8 cellular contexts compared by ENCODE assay signal in genomic region chr9:137070201-137070905, GRCh38. TPM values are rescaled to one million over a fixed set of nuclear protein-coding genes. Genes with fewer than 3 reads are reported as not detected.
A peak's percentile ranks its signal among the peaks of the same experiment; 100 is the strongest.
DNase-seq lines count a peak whose midpoint lies in the region; FAIRE-seq and TF ChIP-seq lines count a peak whose summit lies in the region.

TSS of gene SAPCD2 (minus strand) at chr9:137070557. CDS start at chr9:137070460, 97 bp downstream.

- H3K14ac ChIP-seq in H1 (ENCODE audit: insufficient read length): no peak within 1 kb of the TSS

- peak within 1 kb of the TSS; percentile 90 for H4K8ac ChIP-seq in H1 (ENCODE audit: extremely low read depth, insufficient read depth, low read length)
- peak within 1 kb of the TSS; percentile 41 for H4K8ac ChIP-seq in mesendoderm (ENCODE audit: low read depth, low read length)

- TF ChIP-seq RAD21 in H1 (IDR thresholded peaks at IDR 0.05 in 1 of 2, conservative IDR thresholded peaks at IDR 0.05 in 1 of 2; ENCODE audit: low read depth in 2 of 2, low read length in 2 of 2): no peak

- peak within 1 kb of the TSS; percentile 59 to 86 (median 75) for H3K4me3 Mint-ChIP-seq in CD4-positive, alpha-beta memory T cell

- H2BK5ac ChIP-seq in H1 (ENCODE audit: low read depth, low read length) (peak within 1 kb of the TSS; percentile 44; the same call in 1 of the 2 replicates), mesendoderm (ENCODE audit: low read length) (no peak within 1 kb of the TSS)

- H4K5ac ChIP-seq in H1 (ENCODE audit: insufficient read length, low read depth, low read length) (peak within 1 kb of the TSS; percentile 39), mesendoderm (ENCODE audit: low read length) (no peak within 1 kb of the TSS)

- CTCF ChIA-PET in CD4-positive, alpha-beta memory T cell (lab: Charles Lee; ENCODE audit: partially characterized antibody): interaction anchor here (0.7 to 3.4 kb wide), 8 partner anchors 12 to 193 kb away, joined by 3 to 15 read pairs (median 4); partner anchors contain the start of genes MAN1B1 and NPDC1
- CTCF ChIA-PET in activated CD8-positive, alpha-beta memory T cell treated with anti-CD3 and anti-CD28 coated beads for 36 hours (lab: Charles Lee): interaction anchor here (0.7 to 9.6 kb wide), 10 partner anchors 15 to 393 kb away, joined by 3 to 120 read pairs (median 11); partner anchors contain the start of genes MAN1B1 and NPDC1
- CTCF ChIA-PET in H1 (lab: Charles Lee; ENCODE audit: partially characterized antibody): interaction anchor here (0.6 to 13.5 kb wide), 21 partner anchors 7 to 313 kb away, joined by 3 to 291 read pairs (median 5); partner anchors contain the start of genes ABCA2, ENTPD2, FUT7 and MAN1B1

- no peaks in the 10 kb centered on the region for H3K9me3 Mint-ChIP-seq in CD4-positive, alpha-beta memory T cell

- H3K23me2 ChIP-seq in H1 (ENCODE audit: low read depth, low read length): peaks cover 13% of the 10 kb centered on the region

- WGBS in H1 (ENCODE audit: extremely low coverage in 1 of 2, insufficient coverage in 1 of 2, insufficient read length in 1 of 2, insufficient replicate concordance in 2 of 2, low coverage in 1 of 2, low lambda C conversion rate in 2 of 2, missing lambda C conversion rate in 1 of 2), 2 experiments: 1% methylated on average over 40 of the region's 74 CpGs; no CpG with 5 or more reads in 1 of the 2 experiments
- no CpG with 5 or more reads among the region's 74 CpGs for WGBS in mesendoderm (ENCODE audit: extremely low coverage, insufficient coverage, low lambda C conversion rate)

- no peak for TF ChIP-seq CTCF in GM20000 (IDR thresholded peaks at IDR 0.05; ENCODE audit: extremely low read depth, missing control alignments)
- no peak for TF ChIP-seq CTCF in H1 (IDR thresholded peaks at IDR 0.05; ENCODE audit: control extremely low read depth in 1 of 3, insufficient read depth in 1 of 3, low read depth in 1 of 3, low read length in 3 of 3)

- H3K27me3 Mint-ChIP-seq in CD4-positive, alpha-beta memory T cell: peaks cover 0 to 4% of the 10 kb centered on the region in 2 donors

- H2BK20ac ChIP-seq in H1 (ENCODE audit: low read length): peak within 1 kb of the TSS; percentile 90

- H2BK12ac ChIP-seq in H1 (ENCODE audit: low read depth, low read length): peak within 1 kb of the TSS; percentile 98; the same call in 1 of the 2 replicates

- H3K9me3 ChIP-seq in CD4-positive, alpha-beta memory T cell (ENCODE audit: control insufficient read depth in 1 of 2, low read length in 2 of 2): no peaks in the 10 kb centered on the region
- no peaks in the 10 kb centered on the region for H3K9me3 ChIP-seq in HUES48 (ENCODE audit: control insufficient read depth, insufficient read depth, low read length)
- H3K9me3 ChIP-seq in H1 (ENCODE audit: insufficient read depth in 2 of 2, low read depth in 1 of 2, low read length in 1 of 2): no peaks in the 10 kb centered on the region

- no peak within 1 kb of the TSS for H3K27ac ChIP-seq in CD4-positive, alpha-beta memory T cell (ENCODE audit: low read depth, low read length)
- no peak within 1 kb of the TSS for H3K27ac ChIP-seq in HUES48 (ENCODE audit: low read depth, low read length)
- H3K27ac ChIP-seq in H1 (ENCODE audit: low read depth, low read length): no peak within 1 kb of the TSS; the same call in 1 of the 2 replicates
- H3K27ac ChIP-seq in mesendoderm (ENCODE audit: low read depth, low read length): no peak within 1 kb of the TSS

- peak within 1 kb of the TSS; percentile 24 for H3K4ac ChIP-seq in H1 (replicated peaks; ENCODE audit: insufficient read length, low read depth, low read length)
- no peak within 1 kb of the TSS for H3K4ac ChIP-seq in mesendoderm (ENCODE audit: low read depth, low read length)

- intact Hi-C loops in CD4-positive, alpha-beta memory T cell (cut with micrococcal nuclease): loop anchor here (1.0 kb wide), 1 partner anchor 16 kb away; the partner anchor contains the start of gene MAN1B1

- H3K79me1 ChIP-seq in H1 (ENCODE audit: low read depth, low read length) (peaks cover 2% of the 10 kb centered on the region; the same call in 1 of the 2 replicates), mesendoderm (ENCODE audit: low read length) (peaks cover 2% of the 10 kb centered on the region)

- H3K27me3 ChIP-seq in CD4-positive, alpha-beta memory T cell (ENCODE audit: insufficient read depth, low read length): no peaks in the 10 kb centered on the region
- peaks cover 6% of the 10 kb centered on the region for H3K27me3 ChIP-seq in HUES48 (ENCODE audit: control insufficient read depth, insufficient read depth, low read length)
- H3K27me3 ChIP-seq in H1 (replicated peaks in 1 of 4; ENCODE audit: control insufficient read depth in 3 of 4, extremely low read depth in 1 of 4, insufficient read depth in 3 of 4, low read length in 3 of 4): peaks cover 0 to 18% (median 7%) of the 10 kb centered on the region in 4 experiments; a peak in 5 of 7 replicates
- no peaks in the 10 kb centered on the region for H3K27me3 ChIP-seq in mesendoderm (ENCODE audit: insufficient read depth, low read length, poor library complexity)

- peak within 1 kb of the TSS in 5 of 7 donors; percentile 47 to 91 (median 82) for H3K27ac Mint-ChIP-seq in CD4-positive, alpha-beta memory T cell

- H2BK15ac ChIP-seq in H1 (ENCODE audit: low read length) (peak within 1 kb of the TSS; percentile 98), mesendoderm (replicated peaks; ENCODE audit: low read depth) (no peak within 1 kb of the TSS)

- peak within 1 kb of the TSS; percentile 71 for H4K91ac ChIP-seq in H1 (replicated peaks; ENCODE audit: insufficient read length, low read length)

- H3K79me2 ChIP-seq in H1 (ENCODE audit: control insufficient read depth in 1 of 2, insufficient read depth in 2 of 2, low read length in 2 of 2) (no peaks in the 10 kb centered on the region), mesendoderm (ENCODE audit: control insufficient read depth, insufficient read depth, low read length) (no peaks in the 10 kb centered on the region)

- peak within 1 kb of the TSS; percentile 83 for H2BK120ac ChIP-seq in H1 (replicated peaks; ENCODE audit: low read depth, low read length)
- H2BK120ac ChIP-seq in mesendoderm (ENCODE audit: low read depth, low read length): no peak within 1 kb of the TSS

- no peak within 1 kb of the TSS for H3K23ac ChIP-seq in H1 (ENCODE audit: insufficient read length)
- H3K23ac ChIP-seq in mesendoderm (ENCODE audit: low read length): no peak within 1 kb of the TSS

- H3K4me1 ChIP-seq in CD4-positive, alpha-beta memory T cell (ENCODE audit: insufficient read depth, low read length): peaks cover 21% of the 10 kb centered on the region
- peaks cover 15% of the 10 kb centered on the region for H3K4me1 ChIP-seq in HUES48 (ENCODE audit: control insufficient read depth, insufficient read depth, low read length)
- peaks cover 0 to 27% (median 21%) of the 10 kb centered on the region in 4 experiments; a peak in 6 of 7 replicates for H3K4me1 ChIP-seq in H1 (replicated peaks in 1 of 4; ENCODE audit: control insufficient read depth in 3 of 4, insufficient read depth in 4 of 4, low read length in 3 of 4)
- H3K4me1 ChIP-seq in mesendoderm (ENCODE audit: control insufficient read depth, low read depth, low read length): no peaks in the 10 kb centered on the region

- H3K56ac ChIP-seq in H1 (replicated peaks; ENCODE audit: insufficient read length, low read depth, low read length): peak within 1 kb of the TSS; percentile 12
- H3K56ac ChIP-seq in mesendoderm (ENCODE audit: low read length): peak within 1 kb of the TSS; percentile 82

- peak within 1 kb of the TSS; percentile 73 to 85 for H3K4me2 ChIP-seq in H1 (ENCODE audit: insufficient read depth in 1 of 2, low read depth in 2 of 2, low read length in 2 of 2)
- peak within 1 kb of the TSS; percentile 54 for H3K4me2 ChIP-seq in mesendoderm (ENCODE audit: low read length)

- H4K20me1 ChIP-seq in H1 (replicated peaks in 1 of 2; ENCODE audit: control insufficient read depth in 1 of 2, insufficient read depth in 2 of 2, low read length in 2 of 2): peaks cover 23 to 25% of the 10 kb centered on the region in 2 experiments

- POLR2A ChIA-PET in CD4-positive, alpha-beta memory T cell (lab: Charles Lee; ENCODE audit: partially characterized antibody): interaction anchor here (0.6 to 5.3 kb wide), 20 partner anchors 9 to 270 kb away, joined by 3 to 66 read pairs (median 4); partner anchors contain the start of genes FUT7, MAN1B1, PAXX and SSNA1
- POLR2A ChIA-PET in activated CD8-positive, alpha-beta memory T cell treated with anti-CD3 and anti-CD28 coated beads for 36 hours (lab: Charles Lee): interaction anchor here (0.5 to 2.9 kb wide), 11 partner anchors 9 to 624 kb away, joined by 3 to 28 read pairs (median 4); partner anchors contain the start of gene MAN1B1
- POLR2A ChIA-PET in H1 (lab: Charles Lee; ENCODE audit: partially characterized antibody): interaction anchor here (0.6 to 2.0 kb wide), 10 partner anchors 11 to 172 kb away, joined by 3 to 5 read pairs (median 4); partner anchors contain the start of gene MAN1B1

- 0 out of 3 replicates have a peak, but pooled peaks of 1 of the 2 experiments have one; percentile 18 for TF ChIP-seq EP300 in H1 (IDR thresholded peaks at IDR 0.05; ENCODE audit: borderline replicate concordance in 1 of 2, low read depth in 2 of 2, low read length in 2 of 2)

- no peaks in the 10 kb centered on the region for H3K36me3 Mint-ChIP-seq in CD4-positive, alpha-beta memory T cell

- H3K9ac ChIP-seq in HUES48 (ENCODE audit: low read depth, low read length) (peak within 1 kb of the TSS; percentile 53; the same call in 1 of the 2 replicates), H1 (replicated peaks in 1 of 4; ENCODE audit: extremely low read depth in 1 of 4, low read depth in 3 of 4, low read length in 3 of 4) (peak within 1 kb of the TSS in 3 of 4 experiments; percentile 10 to 34 (median 20); a peak in 3 of 7 replicates), mesendoderm (ENCODE audit: low read length) (peak within 1 kb of the TSS; percentile 65)

- H3K4me3 ChIP-seq in CD4-positive, alpha-beta memory T cell (ENCODE audit: low read length in 2 of 2): peak within 1 kb of the TSS in 1 of 2 donors; percentile 57
- H3K4me3 ChIP-seq in HUES48 (ENCODE audit: low read depth, low read length): peak within 1 kb of the TSS; percentile 77
- H3K4me3 ChIP-seq in H1 (ENCODE audit: extremely low read depth in 1 of 4, insufficient read depth in 2 of 4, low read depth in 3 of 4, low read length in 4 of 4): peak within 1 kb of the TSS; percentile 46 to 64 (median 48)
- H3K4me3 ChIP-seq in mesendoderm (ENCODE audit: low read length): peak within 1 kb of the TSS; percentile 22

- DNase-seq in CD4-positive, alpha-beta memory T cell: peak; percentile 86 to 91 (median 87)
- DNase-seq in GM20000 (ENCODE audit: low spot score) (peak; percentile 96), NOMO-1 treated with dmso at 0.1 percent for 144 hours (lab: John Stamatoyannopoulos, UW; ENCODE audit: unreplicated experiment) (peak; percentile 98), H1 (ENCODE audit: low read depth in 1 of 2, low spot score in 2 of 2) (peak; percentile 75 to 84), mesendoderm (peak; percentile 94)
- peak; percentile 61 for DNase-seq in stimulated activated CD8-positive, alpha-beta memory T cell treated with anti-CD3 and anti-CD28 coated beads, Interleukin-15, amount 100 ng/mL, for 24 hours (ENCODE audit: low read depth)

- H3K4me1 Mint-ChIP-seq in CD4-positive, alpha-beta memory T cell: peaks cover 4 to 17% (median 11%) of the 10 kb centered on the region in 4 donors

- FAIRE-seq in H1 (lab: Jason Lieb, UNC): no peak

- H2AK5ac ChIP-seq in H1 (ENCODE audit: low read depth, low read length): peak within 1 kb of the TSS; percentile 99; the same call in 1 of the 2 replicates
- H2AK5ac ChIP-seq in mesendoderm (ENCODE audit: low read length): no peak within 1 kb of the TSS

- H3K18ac ChIP-seq in H1 (ENCODE audit: extremely low read depth, low read length) (peak within 1 kb of the TSS; percentile 81), mesendoderm (ENCODE audit: low read length) (peak within 1 kb of the TSS; percentile 22)

- TF ChIP-seq POLR2A in H1 (IDR thresholded peaks at IDR 0.05; ENCODE audit: control extremely low read depth in 1 of 2, low read depth in 2 of 2, low read length in 2 of 2): peak in 1 of 2 experiments; percentile 49; a peak in 1 of 3 replicates

- 0 out of 2 replicates have a peak within 1 kb of the TSS, but pooled peaks have one; percentile 3 for H2AFZ ChIP-seq in H1 (ENCODE audit: low read length)

- no peaks in the 10 kb centered on the region for H3K36me3 ChIP-seq in CD4-positive, alpha-beta memory T cell (ENCODE audit: insufficient read depth, low read length)
- H3K36me3 ChIP-seq in HUES48 (ENCODE audit: control insufficient read depth, insufficient read depth, low read length): peaks cover 8% of the 10 kb centered on the region; the same call in 1 of the 2 replicates
- no peaks in the 10 kb centered on the region for H3K36me3 ChIP-seq in H1 (ENCODE audit: control insufficient read depth in 2 of 4, insufficient read depth in 4 of 4, low read length in 3 of 4)
- no peaks in the 10 kb centered on the region for H3K36me3 ChIP-seq in mesendoderm (ENCODE audit: control insufficient read depth, insufficient read depth, low read length)

RNA-seq across cellular contexts. Expression of gene SAPCD2, which starts in this region (rescaled TPM):
- under 1 TPM; 0.09 to 0.11 TPM for total RNA-seq in CD4-positive, alpha-beta memory T cell
- polyA plus RNA-seq in CD4-positive, alpha-beta memory T cell: under 1 TPM; 0.10 to 0.15 TPM
- total RNA-seq in activated CD8-positive, alpha-beta memory T cell treated with anti-CD3 and anti-CD28 coated beads for 36 hours: 10 to 100 TPM; 16.4 to 16.5 TPM
- total RNA-seq in H1 (2021; fragmentation: NEBNext Ultra II Directional; extraction: Animal tissue kit (Norgen Biotek cat#: 25700)): 30.3 and 32.1 TPM in 2 replicates
- polyA plus RNA-seq in H1 (2011; rRNA removed): 12.7 and 17.3 TPM in 2 replicates
- polyA plus RNA-seq in H1 (2011; cell fraction: cytosol; rRNA removed): 16.3 TPM
- 40.0 TPM for polyA plus RNA-seq in H1 (2011; cell fraction: nucleus; rRNA removed)
- polyA plus RNA-seq in H1 (2012, experiment 1 of 2): 13.5 to 18.1 TPM (median 16.6 TPM) in 4 replicates
- 15.7 TPM for polyA plus RNA-seq in H1 (2012, experiment 2 of 2)
- polyA plus RNA-seq in H1 (2013, experiment 1 of 2): 32.1 TPM
- 29.5 TPM for polyA plus RNA-seq in H1 (2013, experiment 2 of 2)
- polyA minus RNA-seq in H1 (2011; rRNA and poly(A)+ RNA removed): 6.3 and 6.7 TPM in 2 replicates
- 13.4 TPM for polyA minus RNA-seq in H1 (2011; cell fraction: cytosol; rRNA and poly(A)+ RNA removed)
- 24.1 TPM for polyA minus RNA-seq in H1 (2011; cell fraction: nucleus; rRNA and poly(A)+ RNA removed)
- 14.2 TPM for polyA plus RNA-seq in mesendoderm (2013, experiment 1 of 2)
- polyA plus RNA-seq in mesendoderm (2013, experiment 2 of 2): 14.5 TPM

Comparison
In these comparisons a context has a peak if more than half of its experiments do, and no peak if none do; other contexts are left out.
1. RNA of gene SAPCD2 (total RNA-seq): 30.3 to 32.1 TPM in H1 and 16.4 to 16.5 TPM in activated CD8-positive, alpha-beta memory T cell treated with anti-CD3 and anti-CD28 coated beads for 36 hours; 0.09 to 0.11 TPM in CD4-positive, alpha-beta memory T cell; every median in the first group is over 10 times any median in the second.
2. RNA of gene SAPCD2 (polyA plus RNA-seq): 12.7 to 40.0 TPM in H1; 0.10 to 0.15 TPM in CD4-positive, alpha-beta memory T cell; every median in the first group is over 10 times any median in the second.
3. Peak in DNase-seq in CD4-positive, alpha-beta memory T cell; RNA of the gene not detected or under 1 TPM.
4. Peak in every context shown above with its lines, with median percentiles within 50 percentile points of each other: DNase-seq and H3K9ac ChIP-seq.